Comparison of ENCODE assay signal across 1 cellular context in genomic region chr1:59393211-59394180, GRCh38.
TF ChIP-seq lines count a peak whose summit lies in the region.

No MANE protein-coding gene starts in this region.

TF ChIP-seq in GM23338, 12 proteins besides CTCF, POLR2A, EP300 and RAD21 (continued from another document):
- TF ChIP-seq ZNF462 (CRISPR knock-in tag; IDR thresholded peaks at IDR 0.05) (no peak), CREB1 (CRISPR knock-in tag; IDR thresholded peaks at IDR 0.05; ENCODE audit: low read depth) (no peak), ETS1 (IDR thresholded peaks at IDR 0.05) (no peak), POLR2AphosphoS5 (IDR thresholded peaks at IDR 0.05; ENCODE audit: low read depth) (no peak), NANOG (IDR thresholded peaks at IDR 0.05; ENCODE audit: borderline replicate concordance) (no peak), EZH2 (IDR thresholded peaks at IDR 0.05; ENCODE audit: low read depth, unreplicated experiment) (no peak)
